ENCODE assay signal across 16 cellular contexts in genomic region chr2:136255127-136255526, GRCh38.
"Had no signal": no experiment of that assay in that cellular context is flagged by ENCODE, and none has a peak within 500 bp of the region (broad histone marks: within the 10 kb centered on the region; RNA-seq: fewer than 3 reads in every experiment).

No MANE protein-coding gene starts in this region.

- ATAC-seq: activated CD8-positive, alpha-beta T cell treated with anti-CD3 and anti-CD28 coated beads for 36 hours; left ventricle myocardium superior had no signal

- H3K9ac ChIP-seq: parathyroid adenoma had no signal

- H3K36me3 Mint-ChIP-seq: type B pancreatic cell had no signal

- H3K4me1 ChIP-seq: parathyroid adenoma had no signal

- H3K27me3 Mint-ChIP-seq: activated CD8-positive, alpha-beta T cell treated with anti-CD3 and anti-CD28 coated beads for 36 hours had no signal

- H3K9me3 Mint-ChIP-seq: activated CD8-positive, alpha-beta T cell treated with anti-CD3 and anti-CD28 coated beads for 36 hours; endodermal cell; neural crest cell; T-helper 2 cell treated with Interferon-gamma antibody and Interleukin-4, amounts not matched to agents 5 μg/mL and 100 μg/mL, for 36 hours had no signal

- H3K36me3 ChIP-seq: brain microvascular endothelial cell had no signal

- H3K27ac ChIP-seq: brain microvascular endothelial cell, parathyroid adenoma had no signal

- H3K4me3 Mint-ChIP-seq: activated CD8-positive, alpha-beta T cell treated with anti-CD3 and anti-CD28 coated beads for 36 hours; endodermal cell; neural crest cell; T-helper 2 cell treated with Interferon-gamma antibody and Interleukin-4, amounts not matched to agents 5 μg/mL and 100 μg/mL, for 36 hours; type B pancreatic cell had no signal

- H3K79me2 ChIP-seq: parathyroid adenoma had no signal

- H3K27ac Mint-ChIP-seq: activated CD8-positive, alpha-beta T cell treated with anti-CD3 and anti-CD28 coated beads for 36 hours; endodermal cell; T-helper 2 cell treated with Interferon-gamma antibody and Interleukin-4, amounts not matched to agents 5 μg/mL and 100 μg/mL, for 36 hours; type B pancreatic cell had no signal

- DNase-seq: activated CD8-positive, alpha-beta memory T cell treated with anti-CD3 and anti-CD28 coated beads, Interleukin-2, amount 50 U/mL, for 48 hours; activated CD8-positive, alpha-beta T cell treated with anti-CD3 and anti-CD28 coated beads for 36 hours; activated naive CD4-positive, alpha-beta T cell treated with anti-CD3 and anti-CD28 coated beads, Interleukin-2, amount 50 U/mL, for 16 hours; amygdala; brain microvascular endothelial cell; cerebellar nuclear complex; dermis blood vessel endothelial cell; endodermal cell; left ventricle myocardium superior; mesendoderm; stimulated activated CD4-positive, alpha-beta T cell treated with anti-CD3 and anti-CD28 coated beads, Interleukin-15, amount 100 ng/mL, for 24 hours; substantia nigra had no signal

- H3K27me3 ChIP-seq: brain microvascular endothelial cell had no signal
